ENCODE assay signal across 8 cellular contexts in the genomic region with DNA sequence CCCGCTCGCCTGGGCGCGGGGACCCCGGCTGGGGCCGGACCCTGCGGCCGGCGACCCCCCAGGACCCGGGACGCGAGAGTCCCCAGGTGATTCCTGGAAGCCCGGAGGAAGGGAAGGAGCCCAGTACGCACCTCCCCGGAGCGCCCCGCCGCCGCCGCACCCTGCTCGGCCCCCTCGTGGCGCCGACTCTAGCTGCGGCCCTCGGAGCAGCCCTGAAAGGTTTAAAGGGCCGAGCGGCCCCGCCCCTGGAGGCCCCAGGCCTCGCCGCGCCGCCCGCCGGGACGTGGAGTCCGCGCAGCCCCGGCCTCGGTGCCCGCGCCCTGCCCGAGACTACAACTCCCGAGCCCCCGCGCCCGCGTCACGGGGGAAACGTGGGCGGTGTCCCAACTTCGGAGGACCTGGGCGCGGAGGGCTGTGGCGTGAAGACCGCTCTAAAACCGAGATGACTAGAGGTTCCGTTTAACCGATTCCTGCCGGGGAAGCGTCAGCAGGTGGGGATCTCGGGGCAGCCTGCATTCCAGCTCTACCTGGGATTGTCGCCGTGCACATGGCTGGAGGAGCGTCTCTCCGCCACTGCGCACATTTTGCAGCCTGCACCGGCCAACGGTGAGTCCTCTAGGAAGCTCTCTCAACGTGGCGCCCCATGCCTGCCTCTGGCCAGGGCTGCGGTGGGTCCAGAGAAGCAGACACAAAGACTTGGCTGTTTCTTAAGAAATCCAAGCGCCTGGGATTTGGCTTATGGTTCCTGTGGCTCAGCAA. TPM values are rescaled to one million over a fixed set of nuclear protein-coding genes. Genes with fewer than 3 reads are reported as not detected.
DNase-seq lines count a peak whose midpoint lies in the region; ATAC-seq and TF ChIP-seq lines count a peak whose summit lies in the region.

A gene with protein sequence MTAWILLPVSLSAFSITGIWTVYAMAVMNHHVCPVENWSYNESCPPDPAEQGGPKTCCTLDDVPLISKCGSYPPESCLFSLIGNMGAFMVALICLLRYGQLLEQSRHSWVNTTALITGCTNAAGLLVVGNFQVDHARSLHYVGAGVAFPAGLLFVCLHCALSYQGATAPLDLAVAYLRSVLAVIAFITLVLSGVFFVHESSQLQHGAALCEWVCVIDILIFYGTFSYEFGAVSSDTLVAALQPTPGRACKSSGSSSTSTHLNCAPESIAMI (minus strand): TSS at position 223 of the 759 bp plus-strand sequence. CDS start 750 bp downstream, outside the sequence.

- ATAC-seq in mucosa of descending colon = peak; percentile 96

- H2AFZ ChIP-seq in OCI-LY7 (ENCODE audit: low read length) = peak within 1 kb of the TSS; percentile 63

- H3K79me2 ChIP-seq in OCI-LY7 (ENCODE audit: insufficient read depth, low read depth, low read length) = no peaks in the 10 kb centered on the region

- no peaks in the 10 kb centered on the region for H3K9me3 ChIP-seq in OCI-LY7 (ENCODE audit: low read length)
- no peaks in the 10 kb centered on the region for H3K9me3 ChIP-seq in mucosa of descending colon

- peak within 1 kb of the TSS; percentile 71 for H3K4me2 ChIP-seq in OCI-LY7 (ENCODE audit: low read length)

- intact Hi-C loops in Calu3 (cut with micrococcal nuclease; ENCODE audit: unreplicated experiment) (no loop called here), OCI-LY7 (cut with micrococcal nuclease; ENCODE audit: unreplicated experiment) (loop anchor here (2.0 kb wide), 2 partner anchors 24 to 42 kb away; a partner anchor contains a TSS), mucosa of descending colon (cut with DNase I, micrococcal nuclease) (no loop called here)

- H3K36me3 ChIP-seq in OCI-LY7 (ENCODE audit: insufficient read depth, low read length) (peaks cover 16% of the 10 kb centered on the region), mucosa of descending colon (ENCODE audit: low read depth) (no peaks in the 10 kb centered on the region)

- H3K9me3 Mint-ChIP-seq in Calu3 (ENCODE audit: low read depth, unreplicated experiment) = no peaks in the 10 kb centered on the region

- peak within 1 kb of the TSS; percentile 92 for H3K27ac Mint-ChIP-seq in Calu3 (ENCODE audit: unreplicated experiment)

- CTCF ChIA-PET in Calu3 (lab: Charles Lee) = interaction anchor here (0.5 to 1.0 kb wide), 2 partner anchors 14 to 243 kb away, joined by 7 to 10 read pairs; a partner anchor contains a TSS
- CTCF ChIA-PET in OCI-LY7 (lab: Charles Lee; ENCODE audit: unreplicated experiment) = no interaction called here

- POLR2A ChIA-PET in OCI-LY7 (lab: Charles Lee) = interaction anchor here (0.5 kb wide), 1 partner anchor 16 kb away, joined by 3 read pairs; no protein-coding TSS in a partner anchor

- H3K4me1 ChIP-seq in OCI-LY7 (ENCODE audit: insufficient read depth, low read length, poor library complexity, severe bottlenecking) (peaks cover 19% of the 10 kb centered on the region), mucosa of descending colon (ENCODE audit: low read depth) (peaks cover 23% of the 10 kb centered on the region)

- H3K27me3 Mint-ChIP-seq in Calu3 (ENCODE audit: unreplicated experiment) = no peaks in the 10 kb centered on the region

- H3K27ac ChIP-seq in OCI-LY7 (ENCODE audit: low read depth, low read length, poor library complexity, severe bottlenecking) (no peak within 1 kb of the TSS), epithelial cell of prostate (peak within 1 kb of the TSS; percentile 60)

- peak within 1 kb of the TSS; percentile 92 for H3K4me3 Mint-ChIP-seq in Calu3 (ENCODE audit: low read depth, unreplicated experiment)

- no peaks in the 10 kb centered on the region for H3K9me2 ChIP-seq in OCI-LY7 (ENCODE audit: insufficient read depth, low read length)

- BruUV-seq in Calu3 (replicated peaks; lab: Mats Ljungman, UMichigan) = no TSS peak
- no TSS peak for BruUV-seq in OCI-LY7 (replicated peaks; lab: Mats Ljungman, UMichigan)

- peaks cover 67% of the 10 kb centered on the region for H3K36me3 Mint-ChIP-seq in Calu3 (ENCODE audit: insufficient read depth, unreplicated experiment)

- H3K4me1 Mint-ChIP-seq in Calu3 (ENCODE audit: low read depth, unreplicated experiment) = peaks cover 8% of the 10 kb centered on the region

- TF ChIP-seq CTCF in Calu3 (IDR thresholded peaks at IDR 0.05; ENCODE audit: unreplicated experiment) (no peak), GM20000 (IDR thresholded peaks at IDR 0.05; ENCODE audit: extremely low read depth, missing control alignments) (no peak), OCI-LY7 (conservative IDR thresholded peaks at IDR 0.05; ENCODE audit: low read length) (peak; percentile 53), mucosa of descending colon (IDR thresholded peaks at IDR 0.05) (peak; percentile 22)

- H4K20me1 ChIP-seq in OCI-LY7 (ENCODE audit: insufficient read depth, low read length) = no peaks in the 10 kb centered on the region; the same call in 1 of the 2 replicates

- DNase-seq in Calu3 = peak; percentile 95
- DNase-seq in GM20000 (ENCODE audit: low spot score) = peak; percentile 96
- DNase-seq in HS-27A (ENCODE audit: low read depth) = peak; percentile 87
- peak; percentile 92 for DNase-seq in OCI-LY7 (ENCODE audit: low spot score)
- DNase-seq in activated T-cell treated with anti-CD3 and anti-CD28 coated beads for 4 hours = peak; percentile 76
- DNase-seq in epithelial cell of prostate (ENCODE audit: low read depth, low spot score) = no peak
- DNase-seq in mucosa of descending colon = peak; percentile 94 to 96 (median 96)
- peak; percentile 91 for DNase-seq in stimulated activated CD8-positive, alpha-beta memory T cell treated with anti-CD3 and anti-CD28 coated beads, Interleukin-4, amount 100 ng/mL, for 24 hours (ENCODE audit: low read depth)

- H3K4me3 ChIP-seq in OCI-LY7 (ENCODE audit: low read depth, low read length, poor library complexity, severe bottlenecking) (peak within 1 kb of the TSS; percentile 72), mucosa of descending colon (peak within 1 kb of the TSS; percentile 54)

RNA-seq across cellular contexts. Expression of the gene that starts here (rescaled TPM):
- total RNA-seq in Calu3 (2022) (12.1 and 13.3 TPM in 2 replicates), OCI-LY7 (2022) (0.74 and 1.1 TPM in 2 replicates), mucosa of descending colon (10 to 100 TPM in 1 of 3 donors, 1 to 10 TPM in 2; 9.4 to 20.9 (median 10.0) TPM)
- total RNA-seq in OCI-LY7 (2014; rRNA removed; shearing (Covaris generic)) = 0.92 TPM in 1 of 2 replicates, not detected in the other

Comparison
In these comparisons a context has a peak if more than half of its experiments do, and no peak if none do; other contexts are left out.
1. CTCF ChIP-seq: peak in OCI-LY7 (single experiment) and mucosa of descending colon (single experiment); none in Calu3 (single experiment) and GM20000 (single experiment).